In genomic region chr11:114196994-114197702, GRCh38 we compare ENCODE assay signal across 9 cellular contexts.
DNase-seq lines count a peak whose midpoint lies in the region; ATAC-seq and TF ChIP-seq lines count a peak whose summit lies in the region.
"Had no signal": no experiment of that assay in that cellular context is flagged by ENCODE, and none has a peak within 500 bp of the region (broad histone marks: within the 10 kb centered on the region; RNA-seq: fewer than 3 reads in every experiment).

No MANE protein-coding gene starts in this region.

- TF ChIP-seq CTCF in C4-2B (conservative IDR thresholded peaks at IDR 0.05) (no peak), ascending aorta (IDR thresholded peaks at IDR 0.05) (no peak)

- no peak for ATAC-seq in GM18907 (IDR thresholded peaks at IDR 0.05; ENCODE audit: unreplicated experiment)

- H3K9me3 ChIP-seq in ascending aorta, result no peaks in the 10 kb centered on the region

- H3K4me1 ChIP-seq in ascending aorta, result peaks cover 48 to 90% of the 10 kb centered on the region in 2 donors

- H3K27ac ChIP-seq in C4-2B (peak overlapping the region; percentile 96), ascending aorta (peak overlapping the region; percentile 88 to 98), layer of hippocampus (ENCODE audit: low read depth, low read length) (peak overlapping the region; percentile 58)

- H3K36me3 ChIP-seq in ascending aorta, result peaks cover 28 to 42% of the 10 kb centered on the region in 2 donors

- H3K27me3 ChIP-seq in ascending aorta (no peaks in the 10 kb centered on the region), layer of hippocampus (ENCODE audit: control insufficient read depth, insufficient read depth, low read length) (no peaks in the 10 kb centered on the region)

- no peak for DNase-seq in ascending aorta (ENCODE audit: low spot score in 2 of 2)
- peak; percentile 61 for DNase-seq in retina
- no peak for DNase-seq in HCEC 1CT
- no peak for DNase-seq in Kasumi-1 (lab: John Stamatoyannopoulos, UW)
- DNase-seq in NCI-H2029 (lab: John Stamatoyannopoulos, UW), result no peak
- DNase-seq: NCI-H2171 treated with DMSO at 0.1 percent for 48 hours had no signal

- intact Hi-C loops in ascending aorta (cut with DNase I), result loop anchor here (2.0 to 5.0 kb wide), 4 partner anchors 16 to 160 kb away; partner anchors contain the start of gene ZBTB16

- peak overlapping the region in 1 of 2 donors; percentile 14 for H3K4me3 ChIP-seq in ascending aorta
